In genomic region chr11:76790251-76790650, GRCh38 we compare ENCODE assay signal across 1 cellular context.
TF ChIP-seq lines count a peak whose summit lies in the region.

No MANE protein-coding gene starts in this region.

TF ChIP-seq in SK-N-SH, 30 proteins besides CTCF, POLR2A, EP300 and RAD21 (continued from another document):
- no peak for TF ChIP-seq REST (IDR thresholded peaks at IDR 0.05; ENCODE audit: low read depth, low read length)
- no peak for TF ChIP-seq MEF2A (IDR thresholded peaks at IDR 0.05; ENCODE audit: borderline replicate concordance, low read depth)
- TF ChIP-seq MXI1 (IDR thresholded peaks at IDR 0.05; ENCODE audit: low read depth, low read length) = no peak
- TF ChIP-seq ZBTB33 (IDR thresholded peaks at IDR 0.05; ENCODE audit: borderline replicate concordance, low read depth) = no peak
- TF ChIP-seq CHD2 (IDR thresholded peaks at IDR 0.05; ENCODE audit: low read length, partially characterized antibody) = no peak
- no peak for TF ChIP-seq POLR2AphosphoS5 (IDR thresholded peaks at IDR 0.05; ENCODE audit: low read depth, low read length)
- TF ChIP-seq, protein P1, sequence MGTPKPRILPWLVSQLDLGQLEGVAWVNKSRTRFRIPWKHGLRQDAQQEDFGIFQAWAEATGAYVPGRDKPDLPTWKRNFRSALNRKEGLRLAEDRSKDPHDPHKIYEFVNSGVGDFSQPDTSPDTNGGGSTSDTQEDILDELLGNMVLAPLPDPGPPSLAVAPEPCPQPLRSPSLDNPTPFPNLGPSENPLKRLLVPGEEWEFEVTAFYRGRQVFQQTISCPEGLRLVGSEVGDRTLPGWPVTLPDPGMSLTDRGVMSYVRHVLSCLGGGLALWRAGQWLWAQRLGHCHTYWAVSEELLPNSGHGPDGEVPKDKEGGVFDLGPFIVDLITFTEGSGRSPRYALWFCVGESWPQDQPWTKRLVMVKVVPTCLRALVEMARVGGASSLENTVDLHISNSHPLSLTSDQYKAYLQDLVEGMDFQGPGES (IDR thresholded peaks at IDR 0.05; ENCODE audit: low read depth, low read length) = no peak
- no peak for TF ChIP-seq YY1 (IDR thresholded peaks at IDR 0.05; ENCODE audit: low read depth)
- TF ChIP-seq SMC3 (IDR thresholded peaks at IDR 0.05; ENCODE audit: low read depth, low read length) = no peak
- no peak for TF ChIP-seq TAF1 (IDR thresholded peaks at IDR 0.05; ENCODE audit: borderline replicate concordance, low read depth, low read length)
- no peak for TF ChIP-seq RFX5 (IDR thresholded peaks at IDR 0.05; ENCODE audit: low read length)
- TF ChIP-seq, protein P2, sequence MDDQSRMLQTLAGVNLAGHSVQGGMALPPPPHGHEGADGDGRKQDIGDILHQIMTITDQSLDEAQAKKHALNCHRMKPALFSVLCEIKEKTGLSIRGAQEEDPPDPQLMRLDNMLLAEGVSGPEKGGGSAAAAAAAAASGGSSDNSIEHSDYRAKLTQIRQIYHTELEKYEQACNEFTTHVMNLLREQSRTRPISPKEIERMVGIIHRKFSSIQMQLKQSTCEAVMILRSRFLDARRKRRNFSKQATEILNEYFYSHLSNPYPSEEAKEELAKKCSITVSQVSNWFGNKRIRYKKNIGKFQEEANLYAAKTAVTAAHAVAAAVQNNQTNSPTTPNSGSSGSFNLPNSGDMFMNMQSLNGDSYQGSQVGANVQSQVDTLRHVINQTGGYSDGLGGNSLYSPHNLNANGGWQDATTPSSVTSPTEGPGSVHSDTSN (IDR thresholded peaks at IDR 0.05) = no peak
